ENCODE assay signal across 11 cellular contexts in the genomic region with DNA sequence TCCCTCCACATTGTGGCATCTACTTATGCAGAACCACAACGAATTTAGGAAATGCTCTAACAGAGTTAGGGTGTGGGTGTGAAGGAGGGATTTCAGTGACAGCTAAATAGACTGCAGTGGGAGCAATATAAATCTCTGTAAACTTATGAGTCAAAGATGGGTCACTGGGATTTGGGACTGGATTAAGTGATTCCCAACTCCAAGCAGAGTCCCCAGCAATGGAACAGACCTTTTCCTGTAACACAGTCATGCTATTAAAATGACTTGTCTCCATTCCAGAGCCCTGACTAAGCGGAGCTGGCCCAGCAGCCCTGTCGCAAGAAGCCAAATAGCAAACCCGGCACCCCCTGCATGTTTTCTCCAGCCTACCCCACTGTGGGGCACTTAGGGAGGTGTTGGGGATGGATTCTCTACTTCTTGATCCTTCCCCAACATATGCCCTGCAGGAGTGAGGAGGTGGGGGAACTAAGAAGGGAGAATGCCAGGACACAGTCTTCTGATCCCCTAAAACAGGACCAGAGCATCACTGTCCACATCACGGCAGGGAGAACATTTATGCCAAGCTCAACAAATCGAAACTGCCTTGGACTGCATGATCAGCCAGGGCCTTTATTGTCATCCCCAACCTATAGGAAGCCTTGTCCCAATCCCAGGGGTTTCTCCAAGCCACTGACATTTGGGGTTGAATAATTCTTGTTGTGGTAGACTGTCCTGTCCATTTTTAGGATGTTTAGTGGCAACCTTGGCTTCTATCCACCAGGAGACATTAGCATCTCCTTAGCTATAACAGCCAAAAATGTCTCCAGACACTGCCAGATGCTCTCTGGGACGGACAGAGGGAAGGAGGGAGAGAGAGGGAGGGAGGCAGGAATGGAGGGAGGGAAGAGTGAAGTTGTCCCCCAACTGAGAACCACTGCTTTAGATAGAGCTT. TPM values are rescaled to one million over a fixed set of nuclear protein-coding genes. Genes with fewer than 3 reads are reported as not detected.
A peak's percentile ranks its signal among the peaks of the same experiment; 100 is the strongest.
DNase-seq lines count a peak whose midpoint lies in the region; ATAC-seq, FAIRE-seq and TF ChIP-seq lines count a peak whose summit lies in the region.
"Had no signal": no experiment of that assay in that cellular context is flagged by ENCODE, and none has a peak within 500 bp of the region (broad histone marks: within the 10 kb centered on the region; RNA-seq: fewer than 3 reads in every experiment).

No MANE protein-coding gene starts in this region.

- H3K4me3 Mint-ChIP-seq in activated CD4-positive, alpha-beta memory T cell treated with anti-CD3 and anti-CD28 coated beads, Interleukin-2, amount 10 ng/mL, durations not matched to agents 7 days and 5 days, result no peak overlapping the region
- H3K4me3 Mint-ChIP-seq in activated T-cell treated with anti-CD3 and anti-CD28 coated beads, Interleukin-2, amount 50 U/mL, for 72 hours, result no peak overlapping the region

- H3K36me3 ChIP-seq in tibial nerve, result peaks cover 0 to 22% (median 0%) of the 10 kb centered on the region in 3 donors
- H3K36me3 ChIP-seq: neutrophil had no signal

- no peaks in the 10 kb centered on the region for H3K9me3 Mint-ChIP-seq in activated CD4-positive, alpha-beta memory T cell treated with anti-CD3 and anti-CD28 coated beads, Interleukin-2, amount 10 ng/mL, durations not matched to agents 7 days and 5 days
- H3K9me3 Mint-ChIP-seq in activated T-cell treated with anti-CD3 and anti-CD28 coated beads, Interleukin-2, amount 50 U/mL, for 72 hours, result no peaks in the 10 kb centered on the region
- H3K9me3 Mint-ChIP-seq: activated T-helper 2 cell treated with anti-CD3 and anti-CD28 coated beads, Interferon-gamma antibody, Interleukin-2, Interleukin-4, amounts not matched to agents 10 μg/mL and 5 μg/mL and 100 μg/mL, durations not matched to agents 14 hours and 24 hours and 36 hours had no signal

- H3K27ac ChIP-seq in cingulate gyrus (ENCODE audit: low read depth, low read length) (peak overlapping the region; percentile 80), tibial nerve (peak overlapping the region; percentile 67 to 92 (median 82))
- H3K27ac ChIP-seq: neutrophil had no signal

- POLR2A ChIA-PET in activated CD4-positive, alpha-beta memory T cell treated with anti-CD3 and anti-CD28 coated beads, Interleukin-2, amount 10 ng/mL, durations not matched to agents 7 days and 5 days (lab: Charles Lee), result interaction anchor here (1.0 to 1.2 kb wide), 2 partner anchors 37 to 148 kb away, joined by 3 read pairs; a partner anchor contains a TSS

- CTCF ChIA-PET in activated CD4-positive, alpha-beta memory T cell treated with anti-CD3 and anti-CD28 coated beads, Interleukin-2, amount 10 ng/mL, durations not matched to agents 7 days and 5 days (lab: Charles Lee), result no interaction called here

- no peaks in the 10 kb centered on the region for H3K36me3 Mint-ChIP-seq in activated CD4-positive, alpha-beta memory T cell treated with anti-CD3 and anti-CD28 coated beads, Interleukin-2, amount 10 ng/mL, durations not matched to agents 7 days and 5 days (ENCODE audit: low read depth)
- H3K36me3 Mint-ChIP-seq in activated T-cell treated with anti-CD3 and anti-CD28 coated beads, Interleukin-2, amount 50 U/mL, for 72 hours (ENCODE audit: insufficient read depth in 2 of 2), result no peaks in the 10 kb centered on the region

- intact Hi-C loops in lower leg skin (cut with DNase I; ENCODE audit: low total_unique reads), result no loop called here

- TF ChIP-seq POLR2A in lower leg skin (IDR thresholded peaks at IDR 0.05), result no peak
- no peak for TF ChIP-seq POLR2A in tibial nerve (IDR thresholded peaks at IDR 0.05)

- no peaks in the 10 kb centered on the region for H3K9me3 ChIP-seq in tibial nerve
- H3K9me3 ChIP-seq: neutrophil had no signal

- ATAC-seq in GM18520 (IDR thresholded peaks at IDR 0.05; ENCODE audit: unreplicated experiment) (no peak), GM19463 (IDR thresholded peaks at IDR 0.05; ENCODE audit: unreplicated experiment) (no peak)
- ATAC-seq in activated T-cell treated with anti-CD3 and anti-CD28 coated beads, Interleukin-2, amount 50 U/mL, for 72 hours (replicated peaks in 1 of 2), result no peak

- H3K4me3 ChIP-seq in lower leg skin (ENCODE audit: low read depth, poor library complexity, severe bottlenecking) (no peak overlapping the region), tibial nerve (no peak overlapping the region)

- H3K4me1 Mint-ChIP-seq in activated CD4-positive, alpha-beta memory T cell treated with anti-CD3 and anti-CD28 coated beads, Interleukin-2, amount 10 ng/mL, durations not matched to agents 7 days and 5 days, result no peaks in the 10 kb centered on the region
- H3K4me1 Mint-ChIP-seq in activated T-cell treated with anti-CD3 and anti-CD28 coated beads, Interleukin-2, amount 50 U/mL, for 72 hours (ENCODE audit: low read depth), result peaks cover 7% of the 10 kb centered on the region

- peaks cover 0 to 88% (median 63%) of the 10 kb centered on the region in 4 donors for H3K4me1 ChIP-seq in tibial nerve

- FAIRE-seq in HTR-8/SVneo (lab: Jason Lieb, UNC), result peak; percentile 89

- H3K27ac Mint-ChIP-seq in activated CD4-positive, alpha-beta memory T cell treated with anti-CD3 and anti-CD28 coated beads, Interleukin-2, amount 10 ng/mL, durations not matched to agents 7 days and 5 days, result no peak overlapping the region
- no peak overlapping the region for H3K27ac Mint-ChIP-seq in activated T-cell treated with anti-CD3 and anti-CD28 coated beads, Interleukin-2, amount 50 U/mL, for 72 hours
- H3K27ac Mint-ChIP-seq: activated T-helper 2 cell treated with anti-CD3 and anti-CD28 coated beads, Interferon-gamma antibody, Interleukin-2, Interleukin-4, amounts not matched to agents 10 μg/mL and 5 μg/mL and 100 μg/mL, durations not matched to agents 14 hours and 24 hours and 36 hours had no signal

- H3K27me3 Mint-ChIP-seq in activated CD4-positive, alpha-beta memory T cell treated with anti-CD3 and anti-CD28 coated beads, Interleukin-2, amount 10 ng/mL, durations not matched to agents 7 days and 5 days, result peaks cover 4% of the 10 kb centered on the region
- H3K27me3 Mint-ChIP-seq in activated T-cell treated with anti-CD3 and anti-CD28 coated beads, Interleukin-2, amount 50 U/mL, for 72 hours (ENCODE audit: low read depth), result no peaks in the 10 kb centered on the region

- peak in 1 of 2 donors; percentile 64 for TF ChIP-seq EP300 in tibial nerve (IDR thresholded peaks at IDR 0.05)

- TF ChIP-seq CTCF in lower leg skin (IDR thresholded peaks at IDR 0.05), result no peak
- no peak for TF ChIP-seq CTCF in tibial nerve (IDR thresholded peaks at IDR 0.05)

- WGBS in lower leg skin, 2 donors, result 24 to 30% methylated on average over 7 of the region's 7 CpGs
- 29 to 34% methylated on average over 7 of the region's 7 CpGs for WGBS in tibial nerve, 2 donors

- DNase-seq in HTR-8/SVneo (ENCODE audit: insufficient read length, low spot score), result peak; percentile 79
- DNase-seq in lower leg skin (ENCODE audit: low spot score in 2 of 2), result peak; percentile 64 to 91
- peak in 1 of 2 donors; percentile 41 for DNase-seq in tibial nerve (ENCODE audit: low spot score in 2 of 2)
- no peak for DNase-seq in activated CD4-positive, alpha-beta memory T cell treated with anti-CD3 and anti-CD28 coated beads, Interleukin-2, amount 10 ng/mL, durations not matched to agents 7 days and 5 days
- no peak for DNase-seq in activated T-cell treated with anti-CD3 and anti-CD28 coated beads, Interleukin-2, amount 50 U/mL, for 72 hours
- DNase-seq: NCI-H146 had no signal

- no peaks in the 10 kb centered on the region for H3K27me3 ChIP-seq in tibial nerve
- H3K27me3 ChIP-seq: neutrophil had no signal

RNA-seq across cellular contexts. Expression of a gene that starts 36.9 kb away (rescaled TPM):
- total RNA-seq in lower leg skin (1,000 to 10,000 TPM in 3 of 4 donors, 100 to 1,000 TPM in 1; 913 to 2,100 (median 1,383) TPM), tibial nerve (100 to 1,000 TPM; 800 to 945 (median 825) TPM)
- 100 to 1,000 TPM; 817 to 856 TPM for total RNA-seq in activated CD4-positive, alpha-beta memory T cell treated with anti-CD3 and anti-CD28 coated beads, Interleukin-2, amount 10 ng/mL, durations not matched to agents 7 days and 5 days
- 1,000 to 10,000 TPM; 1,081 to 1,146 TPM for total RNA-seq in activated T-cell treated with anti-CD3 and anti-CD28 coated beads, Interleukin-2, amount 50 U/mL, for 72 hours

RNA-seq across cellular contexts. Expression of a gene that starts 37.1 kb away (rescaled TPM):
- 10 to 100 TPM in 1 of 4 donors, 1 to 10 TPM in 3; 3.3 to 13.0 (median 6.2) TPM for total RNA-seq in lower leg skin
- total RNA-seq in tibial nerve, result 10 to 100 TPM in 3 of 4 donors, 1 to 10 TPM in 1; 7.1 to 26.5 (median 16.2) TPM
- 10 to 100 TPM; 17.8 to 22.4 TPM for total RNA-seq in activated CD4-positive, alpha-beta memory T cell treated with anti-CD3 and anti-CD28 coated beads, Interleukin-2, amount 10 ng/mL, durations not matched to agents 7 days and 5 days
- 10 to 100 TPM; 26.4 to 30.2 TPM for total RNA-seq in activated T-cell treated with anti-CD3 and anti-CD28 coated beads, Interleukin-2, amount 50 U/mL, for 72 hours

Comparison
In these comparisons a context has a peak if more than half of its experiments do, and no peak if none do; other contexts are left out.
1. DNase-seq: peak in HTR-8/SVneo (single experiment) and lower leg skin (2 of 2); none in activated CD4-positive, alpha-beta memory T cell treated with anti-CD3 and anti-CD28 coated beads, Interleukin-2, amount 10 ng/mL, durations not matched to agents 7 days and 5 days (single experiment) and activated T-cell treated with anti-CD3 and anti-CD28 coated beads, Interleukin-2, amount 50 U/mL, for 72 hours (0 of 2).